Comparison of ENCODE assay signal across 11 cellular contexts in the genomic region with DNA sequence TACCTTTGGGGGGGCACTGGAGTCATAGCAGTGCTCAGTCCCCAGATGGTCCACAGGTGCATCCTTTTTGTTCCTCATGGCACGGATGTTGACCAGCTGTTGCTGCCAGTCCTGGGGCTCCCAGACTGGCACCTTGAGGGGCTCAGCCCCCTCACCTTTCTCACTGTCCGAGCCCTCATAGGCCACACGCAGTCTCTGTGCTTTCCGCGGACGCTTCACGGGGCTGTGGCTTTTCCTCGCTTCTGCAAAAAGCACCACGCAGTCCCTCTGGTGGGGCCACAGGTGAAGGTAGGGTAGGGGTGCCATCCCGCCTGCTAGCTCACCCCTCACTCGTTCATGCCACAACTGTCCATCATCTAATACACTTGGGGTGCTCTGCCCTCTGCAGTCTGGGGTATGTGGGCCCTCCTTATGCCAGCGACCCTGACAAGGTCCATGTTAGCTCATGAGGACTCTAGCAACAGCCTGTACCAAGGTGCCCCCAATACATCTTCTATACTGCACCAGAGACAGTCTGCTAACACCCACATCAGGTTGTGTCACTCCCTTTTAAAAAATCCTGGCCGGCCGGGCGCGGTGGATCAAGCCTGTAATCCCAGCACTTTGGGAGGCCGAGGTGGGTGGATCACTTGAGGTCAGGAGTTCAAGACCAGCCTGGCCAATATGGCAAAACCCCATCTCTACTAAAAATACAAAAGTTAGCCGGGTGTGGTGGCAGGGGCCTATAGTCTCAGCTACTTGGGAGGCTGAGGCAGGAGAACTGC. TPM values are rescaled to one million over a fixed set of nuclear protein-coding genes. Genes with fewer than 3 reads are reported as not detected.
DNase-seq lines count a peak whose midpoint lies in the region; ATAC-seq, FAIRE-seq and TF ChIP-seq lines count a peak whose summit lies in the region.
"Had no signal": no experiment of that assay in that cellular context is flagged by ENCODE, and none has a peak within 500 bp of the region (broad histone marks: within the 10 kb centered on the region; RNA-seq: fewer than 3 reads in every experiment).

No MANE protein-coding gene starts in this region.

- H3K4me1 Mint-ChIP-seq in CD14-positive monocyte = peaks cover 27% of the 10 kb centered on the region
- peaks cover 32% of the 10 kb centered on the region for H3K4me1 Mint-ChIP-seq in nephron progenitor cell

- ATAC-seq in GM12878 (no peak), left lobe of liver (no peak)

- WGBS in HUES64 = 95% methylated on average over 18 of the region's 18 CpGs
- 89% methylated on average over 18 of the region's 18 CpGs for WGBS in GM12878 (ENCODE audit: insufficient coverage, insufficient replicate concordance, low lambda C conversion rate, missing lambda C conversion rate)

- H3K27ac Mint-ChIP-seq in CD14-positive monocyte (no peak overlapping the region), nephron progenitor cell (peak overlapping the region; percentile 58)

- DNase-seq in CD14-positive monocyte (ENCODE audit: low spot score) (no peak), GM12878 (ENCODE audit: low read depth, low spot score) (no peak), nephron progenitor cell (no peak), NCI-H1105 treated with DMSO at 0.1 percent for 48 hours (lab: John Stamatoyannopoulos, UW) (no peak), NCI-H1694 (lab: John Stamatoyannopoulos, UW) (no peak), HPDE6-E6E7 (ENCODE audit: extremely low spot score) (no peak), left lobe of liver (ENCODE audit: low spot score) (no peak)
- DNase-seq: activated CD4-positive, alpha-beta T cell treated with anti-CD3 and anti-CD28 coated beads for 1 hour; cerebellar nuclear complex had no signal

- H3K27ac ChIP-seq in HUES64 (ENCODE audit: low read depth, low read length) (no peak overlapping the region), GM12878 (ENCODE audit: control insufficient read depth, insufficient read depth) (no peak overlapping the region)

- H3K36me3 Mint-ChIP-seq in CD14-positive monocyte = peaks cover 17 to 18% of the 10 kb centered on the region in 2 donors
- peaks cover 7% of the 10 kb centered on the region for H3K36me3 Mint-ChIP-seq in nephron progenitor cell (ENCODE audit: low read depth)

- H3K36me3 ChIP-seq in HUES64 (ENCODE audit: insufficient read depth, low read length) = peaks cover 24% of the 10 kb centered on the region
- H3K36me3 ChIP-seq in GM12878 (ENCODE audit: control insufficient read depth in 2 of 2, insufficient read depth in 2 of 2, low read length in 1 of 2) = peaks cover 0 to 1% of the 10 kb centered on the region in 2 experiments; a peak in 2 of 4 replicates

- H3K27me3 ChIP-seq in HUES64 (ENCODE audit: insufficient read depth, low read length) = no peaks in the 10 kb centered on the region
- no peaks in the 10 kb centered on the region for H3K27me3 ChIP-seq in GM12878 (replicated peaks in 1 of 2; ENCODE audit: control insufficient read depth in 2 of 2, insufficient read depth in 2 of 2, low read length in 1 of 2)

- H3K79me2 ChIP-seq in GM12878 (ENCODE audit: control insufficient read depth, insufficient read depth, low read length) = peaks cover 16% of the 10 kb centered on the region

- TF ChIP-seq CTCF in CD14-positive monocyte (IDR thresholded peaks at IDR 0.05) (no peak), GM12878 (IDR thresholded peaks at IDR 0.05 in 2 of 3, conservative IDR thresholded peaks at IDR 0.05 in 1 of 3; ENCODE audit: control insufficient read depth in 2 of 3, extremely low read depth in 1 of 3, insufficient read depth in 1 of 3, low read depth in 3 of 3, low read length in 3 of 3) (no peak), nephron progenitor cell (IDR thresholded peaks at IDR 0.05) (no peak)

- no peak for TF ChIP-seq EP300 in GM12878 (IDR thresholded peaks at IDR 0.05; ENCODE audit: borderline replicate concordance in 1 of 2, control insufficient read depth in 1 of 2, low read depth in 2 of 2, low read length in 2 of 2)

- no peak for FAIRE-seq in GM12878 (lab: Jason Lieb, UNC)
- FAIRE-seq: G401.6 had no signal

- H3K4me1 ChIP-seq in HUES64 (ENCODE audit: insufficient read depth, low read length) (peaks cover 9% of the 10 kb centered on the region; the same call in 1 of the 2 replicates), GM12878 (ENCODE audit: control insufficient read depth, insufficient read depth, low read length) (peaks cover 22% of the 10 kb centered on the region)

- H3K9ac ChIP-seq in HUES64 (ENCODE audit: low read depth, low read length) = no peak overlapping the region
- no peak overlapping the region for H3K9ac ChIP-seq in GM12878 (ENCODE audit: control insufficient read depth, insufficient read depth, low read length)

- H3K9me3 ChIP-seq in HUES64 (ENCODE audit: insufficient read depth, low read depth, low read length) = no peaks in the 10 kb centered on the region
- no peaks in the 10 kb centered on the region for H3K9me3 ChIP-seq in GM12878 (replicated peaks; ENCODE audit: control insufficient read depth, insufficient read depth, low read length)

- BruUV-seq in GM12878 (replicated peaks; lab: Mats Ljungman, UMichigan) = no TSS peak

- no peak overlapping the region for H2AFZ ChIP-seq in GM12878 (ENCODE audit: control insufficient read depth, low read depth, low read length)

- CTCF ChIA-PET in GM12878 (lab: Yijun Ruan, JAX) = interaction anchor here (0.6 to 2.8 kb wide), 3 partner anchors 42 to 347 kb away, joined by 4 to 16 read pairs (median 8); no protein-coding TSS in a partner anchor

- intact Hi-C loops in CD14-positive monocyte (cut with micrococcal nuclease) = loop anchor here (5.0 kb wide), 4 partner anchors 39 to 264 kb away; partner anchors contain the start of genes E4F1 (in 1 of the 2), NUBP2 (in 1 of the 2), SPSB3 (in 1 of the 2) and TRAF7 (in 1 of the 2)
- intact Hi-C loops in GM12878 (cut with micrococcal nuclease; ENCODE audit: unreplicated experiment) = no loop called here

- H3K9me3 Mint-ChIP-seq in CD14-positive monocyte (no peaks in the 10 kb centered on the region), nephron progenitor cell (no peaks in the 10 kb centered on the region)

- H3K27me3 Mint-ChIP-seq in CD14-positive monocyte (ENCODE audit: low read depth in 3 of 3) (peaks cover 0 to 2% (median 0%) of the 10 kb centered on the region in 3 donors), nephron progenitor cell (ENCODE audit: low read depth, poor library complexity) (peaks cover 3% of the 10 kb centered on the region)

- H3K4me3 Mint-ChIP-seq in CD14-positive monocyte (peak overlapping the region; percentile 39 to 93), nephron progenitor cell (peak overlapping the region; percentile 92)

- peak overlapping the region; percentile 74 for H3K4me3 ChIP-seq in HUES64 (ENCODE audit: low read length)
- peak overlapping the region; percentile 97 for H3K4me3 ChIP-seq in GM12878

- no peak for TF ChIP-seq RAD21 in GM12878 (IDR thresholded peaks at IDR 0.05; ENCODE audit: insufficient read depth, low read depth, low read length)

- in situ Hi-C loops in GM12878 (cut with MboI) = no loop called here

- H3K4me2 ChIP-seq in GM12878 (ENCODE audit: control insufficient read depth, insufficient read depth) = peak overlapping the region; percentile 89

- no peak for TF ChIP-seq POLR2A in GM12878 (IDR thresholded peaks at IDR 0.05; ENCODE audit: low read depth, low read length)

- SMC1A ChIA-PET in GM12878 (lab: Charles Lee; ENCODE audit: uncharacterized antibody, unreplicated experiment) = interaction anchor here (1.4 kb wide), 2 partner anchors 38 to 94 kb away, joined by 3 to 8 read pairs; no protein-coding TSS in a partner anchor

- RAD21 ChIA-PET in GM12878 (lab: Charles Lee; ENCODE audit: unreplicated experiment) = interaction anchor here (1.4 to 2.1 kb wide), 3 partner anchors 23 to 94 kb away, joined by 5 to 9 read pairs (median 5); partner anchors contain the start of gene PKD1

- H4K20me1 ChIP-seq in GM12878 (ENCODE audit: control insufficient read depth, insufficient read depth) = no peaks in the 10 kb centered on the region

- POLR2A ChIA-PET in GM12878 (lab: Charles Lee) = interaction anchor here (1.0 kb wide), 1 partner anchor 169 kb away, joined by 3 read pairs; the partner anchor contains the start of gene PGP

RNA-seq across cellular contexts. Expression of gene NTHL1, which starts 1.3 kb away (rescaled TPM):
- polyA plus RNA-seq in CD14-positive monocyte (10 to 100 TPM in 1 of 2 donors, 1 to 10 TPM in 1; 9.2 to 22.4 TPM), GM12878 (2011; rRNA removed) (11.8 and 32.9 TPM in 2 replicates), GM12878 (2014; fragmentation: Illumina TruSeq; extraction: Trizol) (0.19 and 8.1 TPM in 2 replicates), GM12878 (2014; fragmentation: Nextera tagmentation; extraction: Ambion mirVana) (1 to 10 TPM in 1 of 2 experiments, under 1 TPM in 1; 0.85 to 9.2 TPM), GM12878 (2014; rRNA removed) (46.9 and 49.0 TPM in 2 replicates), GM12878 (2016; fragmentation: Nextera tagmentation; extraction: Ambion mirVana) (10 to 100 TPM; 45.1 to 53.8 TPM)
- polyA plus RNA-seq in HUES64 (2013, experiment 1 of 2) = 53.2 TPM
- polyA plus RNA-seq in HUES64 (2013, experiment 2 of 2) = 44.9 TPM
- 21.3 and 22.2 TPM in 2 replicates for total RNA-seq in GM12878 (2013; cell fraction: nucleolus; rRNA removed)
- total RNA-seq in GM12878 (2014; rRNA removed) (50.1 and 54.7 TPM in 2 replicates), GM12878 (2014; rRNA removed; fragmentation: Illumina TruSeq; extraction: Trizol) (16.4 and 17.2 TPM in 2 replicates), GM12878 (2021) (41.3 and 48.4 TPM in 2 replicates), left lobe of liver (109 TPM)
- 4.0 TPM for polyA plus RNA-seq in GM12878 (2011; ENCODE audit: low read depth)
- polyA plus RNA-seq in GM12878 (2011; cell fraction: cytosol; rRNA removed) = 71.1 and 110 TPM in 2 replicates
- polyA plus RNA-seq in GM12878 (2011; cell fraction: nucleus; rRNA removed) = 47.6 and 73.7 TPM in 2 replicates
- 14.5 and 15.4 TPM in 2 replicates for polyA plus RNA-seq in GM12878 (2012)
- 18.0 and 54.3 TPM in 2 replicates for polyA minus RNA-seq in GM12878 (2011; rRNA and poly(A)+ RNA removed)
- polyA minus RNA-seq in GM12878 (2011; cell fraction: cytosol; rRNA and poly(A)+ RNA removed) = 13.1 and 15.4 TPM in 2 replicates
- polyA minus RNA-seq in GM12878 (2011; cell fraction: nucleus; rRNA and poly(A)+ RNA removed) = 10.2 and 15.9 TPM in 2 replicates

RNA-seq across cellular contexts. Expression of gene TSC2, which starts 1.5 kb away (rescaled TPM):
- 10 to 100 TPM; 11.7 to 20.8 TPM for polyA plus RNA-seq in CD14-positive monocyte
- polyA plus RNA-seq in HUES64 (2013, experiment 1 of 2) = 39.7 TPM
- polyA plus RNA-seq in HUES64 (2013, experiment 2 of 2) = 37.3 TPM
- 135 and 159 TPM in 2 replicates for total RNA-seq in GM12878 (2013; cell fraction: nucleolus; rRNA removed)
- 15.9 and 20.4 TPM in 2 replicates for total RNA-seq in GM12878 (2014; rRNA removed)
- total RNA-seq in GM12878 (2014; rRNA removed; fragmentation: Illumina TruSeq; extraction: Trizol) = 9.7 and 10.9 TPM in 2 replicates
- 61.5 and 77.0 TPM in 2 replicates for total RNA-seq in GM12878 (2021)
- 17.5 TPM for polyA plus RNA-seq in GM12878 (2011; ENCODE audit: low read depth)
- polyA plus RNA-seq in GM12878 (2011; rRNA removed) = 10.1 and 18.0 TPM in 2 replicates
- 18.5 and 24.1 TPM in 2 replicates for polyA plus RNA-seq in GM12878 (2011; cell fraction: cytosol; rRNA removed)
- polyA plus RNA-seq in GM12878 (2011; cell fraction: nucleus; rRNA removed) = 284 and 324 TPM in 2 replicates
- polyA plus RNA-seq in GM12878 (2012) = 46.1 and 49.1 TPM in 2 replicates
- polyA plus RNA-seq in GM12878 (2014; fragmentation: Illumina TruSeq; extraction: Trizol) = 4.9 and 22.7 TPM in 2 replicates
- polyA plus RNA-seq in GM12878 (2014; fragmentation: Nextera tagmentation; extraction: Ambion mirVana) = 1 to 10 TPM; 1.6 to 3.9 TPM
- polyA plus RNA-seq in GM12878 (2014; rRNA removed) = 31.3 and 48.1 TPM in 2 replicates
- 10 to 100 TPM; 36.1 to 43.6 TPM for polyA plus RNA-seq in GM12878 (2016; fragmentation: Nextera tagmentation; extraction: Ambion mirVana)
- 43.0 and 55.4 TPM in 2 replicates for polyA minus RNA-seq in GM12878 (2011; rRNA and poly(A)+ RNA removed)
- polyA minus RNA-seq in GM12878 (2011; cell fraction: cytosol; rRNA and poly(A)+ RNA removed) = 32.2 and 38.4 TPM in 2 replicates
- 47.4 and 83.8 TPM in 2 replicates for polyA minus RNA-seq in GM12878 (2011; cell fraction: nucleus; rRNA and poly(A)+ RNA removed)
- total RNA-seq in left lobe of liver = 117 TPM

RNA-seq across cellular contexts. Expression of gene NHERF2, which starts 19.6 kb away (rescaled TPM):
- polyA plus RNA-seq in CD14-positive monocyte (under 1 TPM; 0.66 to 0.78 TPM), GM12878 (2011; rRNA removed) (0.05 TPM in 1 of 2 replicates, not detected in the other), GM12878 (2014; fragmentation: Illumina TruSeq; extraction: Trizol) (0.06 TPM in 1 of 2 replicates, not detected in the other), GM12878 (2014; fragmentation: Nextera tagmentation; extraction: Ambion mirVana) (not detected), GM12878 (2014; rRNA removed) (not detected in 2 replicates), GM12878 (2016; fragmentation: Nextera tagmentation; extraction: Ambion mirVana) (under 1 TPM; 0.10 to 0.19 TPM)
- polyA plus RNA-seq in HUES64 (2013, experiment 1 of 2) = 5.8 TPM
- polyA plus RNA-seq in HUES64 (2013, experiment 2 of 2) = 7.9 TPM
- 0.71 TPM in 1 of 2 replicates, not detected in the other for total RNA-seq in GM12878 (2013; cell fraction: nucleolus; rRNA removed)
- total RNA-seq in GM12878 (2014; rRNA removed) (0.06 TPM in 1 of 2 replicates, not detected in the other), GM12878 (2014; rRNA removed; fragmentation: Illumina TruSeq; extraction: Trizol) (not detected in 2 replicates), GM12878 (2021) (0.31 and 0.51 TPM in 2 replicates), left lobe of liver (334 TPM)
- polyA plus RNA-seq in GM12878 (2011; ENCODE audit: low read depth) = not detected
- 0.04 and 0.15 TPM in 2 replicates for polyA plus RNA-seq in GM12878 (2011; cell fraction: cytosol; rRNA removed)
- 0.78 and 0.98 TPM in 2 replicates for polyA plus RNA-seq in GM12878 (2011; cell fraction: nucleus; rRNA removed)
- polyA plus RNA-seq in GM12878 (2012) = 0.15 and 0.42 TPM in 2 replicates
- polyA minus RNA-seq in GM12878 (2011; rRNA and poly(A)+ RNA removed) = not detected in 2 replicates
- polyA minus RNA-seq in GM12878 (2011; cell fraction: cytosol; rRNA and poly(A)+ RNA removed) = 0.62 TPM in 1 of 2 replicates, not detected in the other
- polyA minus RNA-seq in GM12878 (2011; cell fraction: nucleus; rRNA and poly(A)+ RNA removed) = not detected in 2 replicates

RNA-seq across cellular contexts. Expression of gene NPW, which starts 26.7 kb away (rescaled TPM):
- not detected for polyA plus RNA-seq in CD14-positive monocyte
- polyA plus RNA-seq in HUES64 (2013, experiment 1 of 2) = 1.8 TPM
- polyA plus RNA-seq in HUES64 (2013, experiment 2 of 2) = 1.4 TPM
- not detected in 2 replicates for total RNA-seq in GM12878 (2013; cell fraction: nucleolus; rRNA removed)
- 0.23 and 0.33 TPM in 2 replicates for total RNA-seq in GM12878 (2014; rRNA removed)
- total RNA-seq in GM12878 (2014; rRNA removed; fragmentation: Illumina TruSeq; extraction: Trizol) = 0.67 TPM in 1 of 2 replicates, not detected in the other
- total RNA-seq in GM12878 (2021) = 0.85 and 1.3 TPM in 2 replicates
- not detected for polyA plus RNA-seq in GM12878 (2011; ENCODE audit: low read depth)
- not detected in 2 replicates for polyA plus RNA-seq in GM12878 (2011; rRNA removed)
- polyA plus RNA-seq in GM12878 (2011; cell fraction: cytosol; rRNA removed) = 0.10 TPM in 1 of 2 replicates, not detected in the other
- 0.21 and 0.67 TPM in 2 replicates for polyA plus RNA-seq in GM12878 (2011; cell fraction: nucleus; rRNA removed)
- polyA plus RNA-seq in GM12878 (2012) = 0.16 and 0.22 TPM in 2 replicates
- not detected in 2 replicates for polyA plus RNA-seq in GM12878 (2014; fragmentation: Illumina TruSeq; extraction: Trizol)
- not detected for polyA plus RNA-seq in GM12878 (2014; fragmentation: Nextera tagmentation; extraction: Ambion mirVana)
- polyA plus RNA-seq in GM12878 (2014; rRNA removed) = 0.24 TPM in 1 of 2 replicates, not detected in the other
- polyA plus RNA-seq in GM12878 (2016; fragmentation: Nextera tagmentation; extraction: Ambion mirVana) = 1 to 10 TPM; 1.4 to 2.5 TPM
- not detected in 2 replicates for polyA minus RNA-seq in GM12878 (2011; rRNA and poly(A)+ RNA removed)
- not detected in 2 replicates for polyA minus RNA-seq in GM12878 (2011; cell fraction: cytosol; rRNA and poly(A)+ RNA removed)
- not detected in 2 replicates for polyA minus RNA-seq in GM12878 (2011; cell fraction: nucleus; rRNA and poly(A)+ RNA removed)
- 8.5 TPM for total RNA-seq in left lobe of liver

RNA-seq across cellular contexts. Expression of gene ZNF598, which starts 36.7 kb away (rescaled TPM):
- polyA plus RNA-seq in CD14-positive monocyte (1 to 10 TPM; 1.4 to 1.5 TPM), GM12878 (2011; rRNA removed) (4.7 and 12.7 TPM in 2 replicates), GM12878 (2014; fragmentation: Illumina TruSeq; extraction: Trizol) (5.8 and 14.4 TPM in 2 replicates), GM12878 (2014; fragmentation: Nextera tagmentation; extraction: Ambion mirVana) (under 1 TPM; 0.08 to 0.84 TPM), GM12878 (2014; rRNA removed) (53.8 and 70.0 TPM in 2 replicates), GM12878 (2016; fragmentation: Nextera tagmentation; extraction: Ambion mirVana) (10 to 100 TPM in 1 of 2 experiments, 1 to 10 TPM in 1; 8.0 to 19.4 TPM)
- polyA plus RNA-seq in HUES64 (2013, experiment 1 of 2) = 28.1 TPM
- polyA plus RNA-seq in HUES64 (2013, experiment 2 of 2) = 25.1 TPM
- total RNA-seq in GM12878 (2013; cell fraction: nucleolus; rRNA removed) = 23.8 and 28.6 TPM in 2 replicates
- total RNA-seq in GM12878 (2014; rRNA removed) (14.7 and 20.6 TPM in 2 replicates), GM12878 (2014; rRNA removed; fragmentation: Illumina TruSeq; extraction: Trizol) (11.0 and 14.4 TPM in 2 replicates), GM12878 (2021) (71.3 and 74.0 TPM in 2 replicates), left lobe of liver (29.9 TPM)
- 5.9 TPM for polyA plus RNA-seq in GM12878 (2011; ENCODE audit: low read depth)
- 26.7 and 35.4 TPM in 2 replicates for polyA plus RNA-seq in GM12878 (2011; cell fraction: cytosol; rRNA removed)
- polyA plus RNA-seq in GM12878 (2011; cell fraction: nucleus; rRNA removed) = 102 and 139 TPM in 2 replicates
- polyA plus RNA-seq in GM12878 (2012) = 21.2 and 28.2 TPM in 2 replicates
- 8.7 and 17.7 TPM in 2 replicates for polyA minus RNA-seq in GM12878 (2011; rRNA and poly(A)+ RNA removed)
- polyA minus RNA-seq in GM12878 (2011; cell fraction: cytosol; rRNA and poly(A)+ RNA removed) = 19.8 and 21.5 TPM in 2 replicates
- polyA minus RNA-seq in GM12878 (2011; cell fraction: nucleus; rRNA and poly(A)+ RNA removed) = 12.5 and 23.1 TPM in 2 replicates

Comparison
In these comparisons a context has a peak if more than half of its experiments do, and no peak if none do; other contexts are left out.
1. RNA of gene NHERF2, which starts 19.6 kb away (total RNA-seq): 334 TPM in left lobe of liver (single experiment); 0.06 to 0.71 TPM in GM12878; every median in the first group is over 100 times any median in the second.